20 cellular contexts compared by ENCODE assay signal in the genomic region with DNA sequence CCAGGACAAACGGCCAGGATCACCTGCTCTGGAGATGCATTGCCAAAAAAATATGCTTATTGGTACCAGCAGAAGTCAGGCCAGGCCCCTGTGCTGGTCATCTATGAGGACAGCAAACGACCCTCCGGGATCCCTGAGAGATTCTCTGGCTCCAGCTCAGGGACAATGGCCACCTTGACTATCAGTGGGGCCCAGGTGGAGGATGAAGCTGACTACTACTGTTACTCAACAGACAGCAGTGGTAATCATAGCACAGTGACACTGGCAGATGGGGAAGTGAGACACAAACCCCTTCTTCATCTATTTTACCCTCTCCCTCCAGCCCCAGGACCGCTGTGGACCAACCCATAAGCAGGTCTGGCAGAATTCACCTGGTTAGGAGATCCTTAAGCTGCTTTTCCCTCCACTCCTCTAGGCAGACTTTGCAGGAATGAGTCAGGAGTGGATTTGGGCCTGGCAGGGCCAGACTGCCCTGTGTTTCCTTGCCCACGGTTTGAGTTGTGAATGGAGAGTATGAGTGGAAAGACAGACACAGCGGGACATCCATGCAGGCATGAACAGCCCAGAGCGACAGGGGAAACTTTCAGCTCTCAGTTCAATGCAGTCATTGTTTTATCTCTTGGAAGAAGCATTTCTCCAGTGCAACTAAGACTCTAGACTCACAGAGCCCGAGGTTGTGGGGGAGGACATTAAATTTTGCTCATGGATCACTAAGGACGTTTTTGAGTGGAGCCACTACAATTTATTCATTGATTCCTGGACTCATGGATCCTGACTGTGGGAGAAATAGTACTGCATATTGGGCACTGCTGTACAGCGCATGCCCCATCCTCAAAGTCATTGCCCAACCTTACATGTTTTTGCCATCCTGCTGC.
DNase-seq lines count a peak whose midpoint lies in the region; ATAC-seq and TF ChIP-seq lines count a peak whose summit lies in the region.
"Had no signal": no experiment of that assay in that cellular context is flagged by ENCODE, and none has a peak within 500 bp of the region (broad histone marks: within the 10 kb centered on the region; RNA-seq: fewer than 3 reads in every experiment).

No MANE protein-coding gene starts in this region.

- no peaks in the 10 kb centered on the region for H3K36me3 Mint-ChIP-seq in activated CD4-positive, alpha-beta T cell treated with anti-CD3 and anti-CD28 coated beads, Interleukin-2, amount 10 ng/mL, durations not matched to agents 24 days and 14 days (ENCODE audit: low read depth)
- no peaks in the 10 kb centered on the region for H3K36me3 Mint-ChIP-seq in effector memory CD8-positive, alpha-beta T cell (ENCODE audit: insufficient read depth)
- H3K36me3 Mint-ChIP-seq in stimulated activated naive B cell treated with anti-CD40 and anti-IgM and Interleukin-4, amounts not matched to agents 10 μg/mL and 1 μg/mL and 100 μg/mL, for 72 hours: no peaks in the 10 kb centered on the region
- H3K36me3 Mint-ChIP-seq: activated naive CD8-positive, alpha-beta T cell had no signal

- no peak overlapping the region for H3K27ac Mint-ChIP-seq in activated CD4-positive, alpha-beta T cell treated with anti-CD3 and anti-CD28 coated beads, Interleukin-2, amount 10 ng/mL, durations not matched to agents 24 days and 14 days
- H3K27ac Mint-ChIP-seq in effector memory CD8-positive, alpha-beta T cell: peak overlapping the region; percentile 84 to 87
- peak overlapping the region; percentile 73 for H3K27ac Mint-ChIP-seq in stimulated activated naive B cell treated with anti-CD40 and anti-IgM and Interleukin-4, amounts not matched to agents 10 μg/mL and 1 μg/mL and 100 μg/mL, for 72 hours
- H3K27ac Mint-ChIP-seq: activated naive CD8-positive, alpha-beta T cell had no signal

- no peak overlapping the region for H3K4me3 Mint-ChIP-seq in activated CD4-positive, alpha-beta T cell treated with anti-CD3 and anti-CD28 coated beads, Interleukin-2, amount 10 ng/mL, durations not matched to agents 24 days and 14 days
- H3K4me3 Mint-ChIP-seq in effector memory CD8-positive, alpha-beta T cell: no peak overlapping the region
- H3K4me3 Mint-ChIP-seq in stimulated activated naive B cell treated with anti-CD40 and anti-IgM and Interleukin-4, amounts not matched to agents 10 μg/mL and 1 μg/mL and 100 μg/mL, for 72 hours: no peak overlapping the region
- H3K4me3 Mint-ChIP-seq: activated naive CD8-positive, alpha-beta T cell had no signal

- ATAC-seq in effector memory CD8-positive, alpha-beta T cell (replicated peaks): no peak
- peak; percentile 82 to 85 for ATAC-seq in stimulated activated naive B cell treated with anti-CD40 and anti-IgM and Interleukin-4, amounts not matched to agents 10 μg/mL and 1 μg/mL and 100 μg/mL, for 72 hours (replicated peaks)
- no peak for ATAC-seq in HG02623 (IDR thresholded peaks at IDR 0.05; ENCODE audit: unreplicated experiment)

- H3K4me1 Mint-ChIP-seq in activated CD4-positive, alpha-beta T cell treated with anti-CD3 and anti-CD28 coated beads, Interleukin-2, amount 10 ng/mL, durations not matched to agents 24 days and 14 days: peaks cover 29% of the 10 kb centered on the region
- peaks cover 51 to 77% of the 10 kb centered on the region in 2 donors for H3K4me1 Mint-ChIP-seq in effector memory CD8-positive, alpha-beta T cell (ENCODE audit: low read depth in 2 of 2)
- H3K4me1 Mint-ChIP-seq in stimulated activated naive B cell treated with anti-CD40 and anti-IgM and Interleukin-4, amounts not matched to agents 10 μg/mL and 1 μg/mL and 100 μg/mL, for 72 hours: peaks cover 21 to 30% of the 10 kb centered on the region in 2 donors

- peaks cover 18% of the 10 kb centered on the region for H3K27me3 Mint-ChIP-seq in activated CD4-positive, alpha-beta T cell treated with anti-CD3 and anti-CD28 coated beads, Interleukin-2, amount 10 ng/mL, durations not matched to agents 24 days and 14 days
- no peaks in the 10 kb centered on the region for H3K27me3 Mint-ChIP-seq in effector memory CD8-positive, alpha-beta T cell
- H3K27me3 Mint-ChIP-seq in stimulated activated naive B cell treated with anti-CD40 and anti-IgM and Interleukin-4, amounts not matched to agents 10 μg/mL and 1 μg/mL and 100 μg/mL, for 72 hours: peaks cover 4 to 20% of the 10 kb centered on the region in 2 donors
- H3K27me3 Mint-ChIP-seq: activated naive CD8-positive, alpha-beta T cell had no signal

- in situ Hi-C loops in GM13977 (cut with MboI; ENCODE audit: low pct_unique_long_range_greater_than_20kb, low sequenced_read_pairs, unreplicated experiment): no loop called here

- DNase-seq in activated CD4-positive, alpha-beta T cell treated with anti-CD3 and anti-CD28 coated beads, Interleukin-2, amount 10 ng/mL, durations not matched to agents 24 days and 14 days: peak; percentile 41
- no peak for DNase-seq in activated CD4-positive, alpha-beta T cell treated with anti-CD3 and anti-CD28 coated beads for 1 hour
- DNase-seq in NOMO-1 treated with DMSO at 0.1 percent for 48 hours (lab: John Stamatoyannopoulos, UW; ENCODE audit: unreplicated experiment) (peak; percentile 64), NCI-H2227 (lab: John Stamatoyannopoulos, UW; ENCODE audit: unreplicated experiment) (no peak), GM13977 (ENCODE audit: low spot score) (no peak)
- no peak for DNase-seq in effector memory CD8-positive, alpha-beta T cell
- no peak for DNase-seq in stimulated activated naive B cell treated with anti-CD40 and anti-IgM and Interleukin-4, amounts not matched to agents 10 μg/mL and 1 μg/mL and 100 μg/mL, for 72 hours
- DNase-seq: activated CD4-positive, alpha-beta T cell treated with anti-CD3 and anti-CD28 coated beads, Interleukin-2, amount 50 U/mL, for 48 hours; activated T-cell treated with anti-CD3 and anti-CD28 coated beads, Interleukin-2, amount 50 U/mL, for 48 hours; colonic mucosa; DMS79; hypothalamus; KG1; mesenchymal stem cell; NCI-H1105 treated with DMSO at 0.1 percent for 48 hours; NCI-H2171; NCI-H774; T-helper 1 cell had no signal

- no peak for TF ChIP-seq CTCF in GM13977 (IDR thresholded peaks at IDR 0.05; ENCODE audit: extremely low read depth, insufficient read depth, missing control alignments)

- no peaks in the 10 kb centered on the region for H3K9me3 Mint-ChIP-seq in activated CD4-positive, alpha-beta T cell treated with anti-CD3 and anti-CD28 coated beads, Interleukin-2, amount 10 ng/mL, durations not matched to agents 24 days and 14 days
- no peaks in the 10 kb centered on the region for H3K9me3 Mint-ChIP-seq in effector memory CD8-positive, alpha-beta T cell
- no peaks in the 10 kb centered on the region for H3K9me3 Mint-ChIP-seq in stimulated activated naive B cell treated with anti-CD40 and anti-IgM and Interleukin-4, amounts not matched to agents 10 μg/mL and 1 μg/mL and 100 μg/mL, for 72 hours

- intact Hi-C loops in activated CD4-positive, alpha-beta T cell treated with anti-CD3 and anti-CD28 coated beads, Interleukin-2, amount 10 ng/mL, durations not matched to agents 24 days and 14 days (cut with micrococcal nuclease): no loop called here

Comparison
In these comparisons a context has a peak if more than half of its experiments do, and no peak if none do; other contexts are left out.
1. DNase-seq: peak in activated CD4-positive, alpha-beta T cell treated with anti-CD3 and anti-CD28 coated beads, Interleukin-2, amount 10 ng/mL, durations not matched to agents 24 days and 14 days (single experiment) and NOMO-1 treated with DMSO at 0.1 percent for 48 hours (single experiment); none in activated CD4-positive, alpha-beta T cell treated with anti-CD3 and anti-CD28 coated beads for 1 hour (single experiment), effector memory CD8-positive, alpha-beta T cell (0 of 3), stimulated activated naive B cell treated with anti-CD40 and anti-IgM and Interleukin-4, amounts not matched to agents 10 μg/mL and 1 μg/mL and 100 μg/mL, for 72 hours (single experiment), NCI-H2227 (single experiment) and GM13977 (single experiment).
2. ATAC-seq: peak in stimulated activated naive B cell treated with anti-CD40 and anti-IgM and Interleukin-4, amounts not matched to agents 10 μg/mL and 1 μg/mL and 100 μg/mL, for 72 hours (2 of 2); none in effector memory CD8-positive, alpha-beta T cell (single experiment) and HG02623 (single experiment).